ENCODE assay signal across 26 cellular contexts in genomic region chr3:125069968-125070745, GRCh38.
"Had no signal": no experiment of that assay in that cellular context is flagged by ENCODE, and none has a peak within 500 bp of the region (broad histone marks: within the 10 kb centered on the region; RNA-seq: fewer than 3 reads in every experiment).

No MANE protein-coding gene starts in this region.

- H3K9me3 Mint-ChIP-seq: activated CD4-positive, alpha-beta memory T cell treated with anti-CD3 and anti-CD28 coated beads for 36 hours; activated naive CD4-positive, alpha-beta T cell treated with anti-CD3 and anti-CD28 coated beads, Interleukin-2, amount 50 U/mL, for 72 hours; activated naive CD8-positive, alpha-beta T cell treated with anti-CD3 and anti-CD28 coated beads, Interleukin-2, amount 50 U/mL, for 24 hours; activated T-cell treated with anti-CD3 and anti-CD28 coated beads, Interleukin-2, amount 50 U/mL, for 24 hours; activated T-helper 1 cell treated with anti-CD3 and anti-CD28 coated beads, Interleukin-12 subunit alpha, Interleukin-12 subunit beta, Interleukin-2, Interleukin-4 antibody, amounts not matched to agents 30 ng/mL and 10 ng/mL and 1 ng/mL, durations not matched to agents 14 hours and 24 hours and 36 hours had no signal

- ATAC-seq: activated naive CD4-positive, alpha-beta T cell treated with anti-CD3 and anti-CD28 coated beads, Interleukin-2, amount 50 U/mL, for 72 hours; activated naive CD8-positive, alpha-beta T cell treated with anti-CD3 and anti-CD28 coated beads, Interleukin-2, amount 50 U/mL, for 24 hours; body of pancreas had no signal

- H3K27ac ChIP-seq: ascending aorta, body of pancreas, Peyer's patch, RWPE1, SJCRH30, WERI-Rb-1 had no signal

- H3K9me3 ChIP-seq: ascending aorta, body of pancreas, Peyer's patch, SJCRH30, SK-N-SH had no signal

- H3K4me3 ChIP-seq: ascending aorta, body of pancreas, Peyer's patch, SJCRH30 had no signal

- H3K4me2 ChIP-seq: SK-N-SH had no signal

- H3K27me3 ChIP-seq: ascending aorta, body of pancreas, Peyer's patch, SJCRH30 had no signal

- H3K36me3 ChIP-seq: ascending aorta, Peyer's patch, SJCRH30, WERI-Rb-1 had no signal

- H3K27ac Mint-ChIP-seq: activated CD4-positive, alpha-beta memory T cell treated with anti-CD3 and anti-CD28 coated beads for 36 hours; activated naive CD4-positive, alpha-beta T cell treated with anti-CD3 and anti-CD28 coated beads, Interleukin-2, amount 50 U/mL, for 72 hours; activated naive CD8-positive, alpha-beta T cell treated with anti-CD3 and anti-CD28 coated beads, Interleukin-2, amount 50 U/mL, for 24 hours; activated T-cell treated with anti-CD3 and anti-CD28 coated beads, Interleukin-2, amount 50 U/mL, for 24 hours; activated T-helper 1 cell treated with anti-CD3 and anti-CD28 coated beads, Interleukin-12 subunit alpha, Interleukin-12 subunit beta, Interleukin-2, Interleukin-4 antibody, amounts not matched to agents 30 ng/mL and 10 ng/mL and 1 ng/mL, durations not matched to agents 14 hours and 24 hours and 36 hours had no signal

- H3K4me3 Mint-ChIP-seq: activated CD4-positive, alpha-beta memory T cell treated with anti-CD3 and anti-CD28 coated beads for 36 hours; activated naive CD8-positive, alpha-beta T cell treated with anti-CD3 and anti-CD28 coated beads, Interleukin-2, amount 50 U/mL, for 24 hours; activated T-cell treated with anti-CD3 and anti-CD28 coated beads, Interleukin-2, amount 50 U/mL, for 24 hours; activated T-helper 1 cell treated with anti-CD3 and anti-CD28 coated beads, Interleukin-12 subunit alpha, Interleukin-12 subunit beta, Interleukin-2, Interleukin-4 antibody, amounts not matched to agents 30 ng/mL and 10 ng/mL and 1 ng/mL, durations not matched to agents 14 hours and 24 hours and 36 hours had no signal

- H3K4me1 ChIP-seq: ascending aorta, body of pancreas, Peyer's patch had no signal

- DNase-seq: activated CD4-positive, alpha-beta memory T cell treated with anti-CD3 and anti-CD28 coated beads for 36 hours; activated CD4-positive, alpha-beta T cell treated with anti-CD3 and anti-CD28 coated beads for 4 hours; activated effector memory CD4-positive, alpha-beta T cell treated with anti-CD3 and anti-CD28 coated beads, Interleukin-2, amount 50 U/mL, for 16 hours; activated naive CD4-positive, alpha-beta T cell treated with Interleukin-2 at 50 U/mL for 16 hours; activated naive CD8-positive, alpha-beta T cell treated with anti-CD3 and anti-CD28 coated beads, Interleukin-2, amount 50 U/mL, for 24 hours; activated T-cell treated with anti-CD3 and anti-CD28 coated beads, Interleukin-2, amount 50 U/mL, for 24 hours; amniotic stem cell; body of pancreas; central memory CD4-positive, alpha-beta T cell; NCI-H1105 treated with DMSO at 0.1 percent for 48 hours; NCI-H1436 treated with DMSO at 0.1 percent for 48 hours; NCI-H187; NCI-H2081; NCI-H510A treated with DMSO at 0.1 percent for 48 hours; NCI-H69; NK-92 treated with Interleukin-12 subunit alpha and Interleukin-12 subunit beta, amount 100 ng/mL, for 24 hours; Peyer's patch; Right ventricle myocardium superior; SJCRH30; SK-N-SH; T-helper 1 cell; WERI-Rb-1 had no signal

- H3K9ac ChIP-seq: SK-N-SH had no signal

- H3K27me3 Mint-ChIP-seq: activated CD4-positive, alpha-beta memory T cell treated with anti-CD3 and anti-CD28 coated beads for 36 hours; activated naive CD8-positive, alpha-beta T cell treated with anti-CD3 and anti-CD28 coated beads, Interleukin-2, amount 50 U/mL, for 24 hours; activated T-cell treated with anti-CD3 and anti-CD28 coated beads, Interleukin-2, amount 50 U/mL, for 24 hours had no signal
